8 cellular contexts compared by ENCODE assay signal in the genomic region with DNA sequence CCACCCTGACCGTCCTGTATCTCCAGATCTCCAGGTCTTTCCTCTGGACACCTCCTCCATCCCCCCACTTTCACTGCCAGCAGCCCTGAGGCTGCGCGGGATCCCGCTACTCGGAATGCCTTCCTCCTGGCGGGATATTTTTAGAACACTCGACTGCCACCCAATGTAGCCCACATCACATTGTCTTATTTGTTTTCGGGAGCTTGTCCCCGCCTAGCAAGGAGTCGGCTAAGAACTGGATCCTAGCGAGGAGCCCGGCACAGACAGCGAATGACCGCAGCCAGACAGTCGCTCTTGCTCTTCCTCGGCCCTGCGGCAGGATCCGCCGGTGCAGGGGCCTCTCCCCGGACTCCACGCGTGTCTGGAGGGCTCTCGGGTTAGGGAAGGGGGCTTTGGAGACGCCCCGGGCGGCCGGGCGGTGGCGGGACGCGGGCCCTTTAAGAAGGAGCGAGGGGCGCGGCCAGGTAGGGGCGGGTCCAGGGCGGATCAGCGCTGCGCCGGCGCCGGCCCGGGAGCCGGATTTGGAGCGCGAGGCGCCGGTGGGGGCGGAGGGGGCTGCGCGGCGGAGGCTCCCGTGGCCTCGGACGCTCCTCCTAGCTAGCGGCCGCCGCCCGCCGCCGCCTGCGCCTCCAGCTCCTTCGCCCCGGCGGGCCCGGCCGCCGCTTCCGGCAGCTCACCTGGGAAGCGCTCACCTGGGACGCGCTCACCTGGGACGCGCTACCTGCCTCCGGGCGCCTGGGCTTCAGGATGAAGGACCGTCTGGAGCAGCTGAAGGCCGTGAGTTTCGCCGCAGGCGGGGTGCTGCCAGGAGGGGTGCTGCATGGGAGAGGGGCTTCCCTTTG. TPM values are rescaled to one million over a fixed set of nuclear protein-coding genes. Genes with fewer than 3 reads are reported as not detected.
DNase-seq lines count a peak whose midpoint lies in the region; ATAC-seq lines count a peak whose summit lies in the region.

TSS of gene STX3 (plus strand) at position 518 of the 842 bp plus-strand sequence. CDS start at position 748, 230 bp downstream.

- ATAC-seq in HG03095 (IDR thresholded peaks at IDR 0.05; ENCODE audit: unreplicated experiment): peak; percentile 58

- peak within 1 kb of the TSS; percentile 86 for H3K4me3 Mint-ChIP-seq in activated CD4-positive, alpha-beta T cell treated with anti-CD3 and anti-CD28 coated beads, Interleukin-2, amount 10 ng/mL, durations not matched to agents 7 days and 5 days

- no peaks in the 10 kb centered on the region for H3K9me3 Mint-ChIP-seq in activated CD4-positive, alpha-beta T cell treated with anti-CD3 and anti-CD28 coated beads, Interleukin-2, amount 10 ng/mL, durations not matched to agents 7 days and 5 days

- peaks cover 19% of the 10 kb centered on the region for H3K36me3 Mint-ChIP-seq in activated CD4-positive, alpha-beta T cell treated with anti-CD3 and anti-CD28 coated beads, Interleukin-2, amount 10 ng/mL, durations not matched to agents 7 days and 5 days (ENCODE audit: low read depth)

- H3K27ac Mint-ChIP-seq in activated CD4-positive, alpha-beta T cell treated with anti-CD3 and anti-CD28 coated beads, Interleukin-2, amount 10 ng/mL, durations not matched to agents 7 days and 5 days: peak within 1 kb of the TSS; percentile 84

- POLR2A ChIA-PET in activated CD4-positive, alpha-beta T cell treated with anti-CD3 and anti-CD28 coated beads, Interleukin-2, amount 10 ng/mL, durations not matched to agents 7 days and 5 days (lab: Charles Lee): no interaction called here

- peaks cover 5% of the 10 kb centered on the region for H3K27me3 Mint-ChIP-seq in activated CD4-positive, alpha-beta T cell treated with anti-CD3 and anti-CD28 coated beads, Interleukin-2, amount 10 ng/mL, durations not matched to agents 7 days and 5 days

- H3K4me1 Mint-ChIP-seq in activated CD4-positive, alpha-beta T cell treated with anti-CD3 and anti-CD28 coated beads, Interleukin-2, amount 10 ng/mL, durations not matched to agents 7 days and 5 days: peaks cover 37% of the 10 kb centered on the region

- CTCF ChIA-PET in activated CD4-positive, alpha-beta T cell treated with anti-CD3 and anti-CD28 coated beads, Interleukin-2, amount 10 ng/mL, durations not matched to agents 7 days and 5 days (lab: Charles Lee): interaction anchor here (0.9 to 4.8 kb wide), 10 partner anchors 10 to 55 kb away, joined by 3 to 30 read pairs (median 4); partner anchors contain the start of gene MRPL16

- DNase-seq in NCI-H2107 treated with DMSO at 0.1 percent for 48 hours (lab: John Stamatoyannopoulos, UW; ENCODE audit: unreplicated experiment) (peak; percentile 24), NCI-H2107 (lab: John Stamatoyannopoulos, UW) (no peak), NCI-H446 treated with DMSO at 0.1 percent for 48 hours (lab: John Stamatoyannopoulos, UW) (peak; percentile 33), cortex of kidney (lab: John Stamatoyannopoulos, UW) (peak; percentile 24), left kidney (ENCODE audit: low read depth, low spot score) (peak; percentile 84)
- DNase-seq in activated CD4-positive, alpha-beta T cell treated with anti-CD3 and anti-CD28 coated beads, Interleukin-2, amount 10 ng/mL, durations not matched to agents 7 days and 5 days: peak; percentile 71
- DNase-seq in stimulated activated CD4-positive, alpha-beta T cell treated with anti-CD3 and anti-CD28 coated beads, Interleukin-1b, Interleukin-23, amount 100 ng/mL, for 48 hours: peak; percentile 58

RNA-seq across cellular contexts. Expression of gene STX3, which starts in this region (rescaled TPM):
- 10 to 100 TPM; 39.6 to 42.0 TPM for total RNA-seq in activated CD4-positive, alpha-beta T cell treated with anti-CD3 and anti-CD28 coated beads, Interleukin-2, amount 10 ng/mL, durations not matched to agents 7 days and 5 days
